In the genomic region with DNA sequence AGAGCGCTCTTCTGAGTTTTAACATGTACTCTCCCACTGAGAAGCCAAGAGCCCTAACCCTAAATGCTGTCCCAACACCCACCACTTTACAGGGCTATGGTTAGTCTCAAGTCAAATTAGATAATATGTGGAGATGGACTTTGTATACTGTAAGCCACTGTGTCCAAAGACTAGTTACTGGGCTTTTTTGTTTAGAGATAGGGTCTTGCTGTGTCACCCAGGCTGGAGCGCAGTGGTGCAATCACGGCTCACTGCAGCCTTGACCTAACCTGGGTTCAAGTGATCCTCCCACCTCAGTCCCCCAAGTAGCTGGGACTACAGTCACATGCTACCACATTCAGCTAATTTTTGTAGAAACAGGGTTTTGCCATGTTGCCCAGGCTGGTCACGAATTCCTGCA, we compare ENCODE assay signal across 9 cellular contexts.
"Had no signal": no experiment of that assay in that cellular context is flagged by ENCODE, and none has a peak within 500 bp of the region (broad histone marks: within the 10 kb centered on the region; RNA-seq: fewer than 3 reads in every experiment).

No MANE protein-coding gene starts in this region.

- H3K4me1 ChIP-seq: HAP-1 had no signal

- DNase-seq: GM23248, GOT3, H7, HFFc6, IMR-90 had no signal

- H2AFZ ChIP-seq: GM23248 had no signal

- H3K27ac ChIP-seq: GM23248, HL-60 had no signal

- H3K4me3 ChIP-seq: GM23248, HAP-1, K562 had no signal

- H3K4me3 Mint-ChIP-seq: HFFc6 had no signal

- ATAC-seq: HCT116, K562 had no signal

- H3K9ac ChIP-seq: GM23248 had no signal

- H3K27ac Mint-ChIP-seq: HFFc6 had no signal
